In genomic region chr4:185134176-185134869, GRCh38 we compare ENCODE assay signal across 8 cellular contexts. TPM values are rescaled to one million over a fixed set of nuclear protein-coding genes. Genes with fewer than 3 reads are reported as not detected.
DNase-seq lines count a peak whose midpoint lies in the region; ATAC-seq and TF ChIP-seq lines count a peak whose summit lies in the region.

No MANE protein-coding gene starts in this region.

- H3K27ac ChIP-seq in CD4-positive, CD25-positive, alpha-beta regulatory T cell (ENCODE audit: insufficient read depth, low read length, poor library complexity, severe bottlenecking) = no peak overlapping the region
- no peak overlapping the region for H3K27ac ChIP-seq in effector memory CD4-positive, alpha-beta T cell (ENCODE audit: insufficient read depth, low read length, poor library complexity, severe bottlenecking)

- DNase-seq in CD4-positive, CD25-positive, alpha-beta regulatory T cell = peak in 2 of 3 donors; percentile 53 to 65
- DNase-seq in HT-29 (ENCODE audit: low spot score) (peak; percentile 57), SIG-M5 (lab: John Stamatoyannopoulos, UW) (peak; percentile 1), epithelial cell of proximal tubule (ENCODE audit: low read depth) (no peak), naive B cell (peak; percentile 40)
- DNase-seq in effector memory CD4-positive, alpha-beta T cell = no peak
- DNase-seq in activated CD4-positive, alpha-beta T cell treated with anti-CD3 and anti-CD28 coated beads for 48 hours = no peak

- H3K4me3 Mint-ChIP-seq in CD4-positive, CD25-positive, alpha-beta regulatory T cell = no peak overlapping the region
- peak overlapping the region in 1 of 8 donors; percentile 1 for H3K4me3 Mint-ChIP-seq in naive B cell

- peaks cover 0 to 1% (median 0%) of the 10 kb centered on the region in 7 donors for H3K9me3 Mint-ChIP-seq in CD4-positive, CD25-positive, alpha-beta regulatory T cell
- H3K9me3 Mint-ChIP-seq in naive B cell = no peaks in the 10 kb centered on the region

- H3K4me1 Mint-ChIP-seq in CD4-positive, CD25-positive, alpha-beta regulatory T cell = peaks cover 0 to 8% (median 6%) of the 10 kb centered on the region in 4 donors
- peaks cover 0 to 5% (median 0%) of the 10 kb centered on the region in 3 donors for H3K4me1 Mint-ChIP-seq in naive B cell

- no peaks in the 10 kb centered on the region for H3K36me3 ChIP-seq in CD4-positive, CD25-positive, alpha-beta regulatory T cell (ENCODE audit: control insufficient read depth, insufficient read depth, low read length)
- no peaks in the 10 kb centered on the region for H3K36me3 ChIP-seq in effector memory CD4-positive, alpha-beta T cell (ENCODE audit: control insufficient read depth, insufficient read depth, low read length)

- no peak overlapping the region for H3K4me3 ChIP-seq in CD4-positive, CD25-positive, alpha-beta regulatory T cell (ENCODE audit: low read depth, low read length)
- no peak overlapping the region for H3K4me3 ChIP-seq in epithelial cell of proximal tubule (ENCODE audit: low read depth, low read length)
- no peak overlapping the region for H3K4me3 ChIP-seq in effector memory CD4-positive, alpha-beta T cell (ENCODE audit: insufficient read depth, low read depth, low read length, poor library complexity, severe bottlenecking)

- peaks cover 10% of the 10 kb centered on the region for H3K27me3 ChIP-seq in CD4-positive, CD25-positive, alpha-beta regulatory T cell (ENCODE audit: control insufficient read depth, insufficient read depth, low read length)
- H3K27me3 ChIP-seq in effector memory CD4-positive, alpha-beta T cell (replicated peaks; ENCODE audit: control insufficient read depth, insufficient read depth, low read length, poor library complexity, severe bottlenecking) = peaks cover 3% of the 10 kb centered on the region

- peaks cover 62% of the 10 kb centered on the region for H3K27me3 Mint-ChIP-seq in CD4-positive, CD25-positive, alpha-beta regulatory T cell
- peaks cover 19 to 37% (median 32%) of the 10 kb centered on the region in 3 donors for H3K27me3 Mint-ChIP-seq in naive B cell

- H3K36me3 Mint-ChIP-seq in CD4-positive, CD25-positive, alpha-beta regulatory T cell = no peaks in the 10 kb centered on the region
- H3K36me3 Mint-ChIP-seq in naive B cell = no peaks in the 10 kb centered on the region

- TF ChIP-seq CTCF in epithelial cell of proximal tubule (conservative IDR thresholded peaks at IDR 0.05; ENCODE audit: low read depth, low read length) = peak; percentile 68

- peak; percentile 52 to 63 for ATAC-seq in CD4-positive, CD25-positive, alpha-beta regulatory T cell (ENCODE audit: low read depth in 2 of 2)
- ATAC-seq in GM18907 (IDR thresholded peaks at IDR 0.05; ENCODE audit: unreplicated experiment) (peak; percentile 71), naive B cell (ENCODE audit: low read depth in 2 of 2) (peak; percentile 74 to 75)

- no peaks in the 10 kb centered on the region for H3K9me3 ChIP-seq in CD4-positive, CD25-positive, alpha-beta regulatory T cell (ENCODE audit: control insufficient read depth in 2 of 2, low read length in 2 of 2)
- H3K9me3 ChIP-seq in effector memory CD4-positive, alpha-beta T cell (ENCODE audit: control insufficient read depth, low read length) = no peaks in the 10 kb centered on the region

- no peaks in the 10 kb centered on the region for H3K4me1 ChIP-seq in CD4-positive, CD25-positive, alpha-beta regulatory T cell (ENCODE audit: control insufficient read depth, insufficient read depth, low read length, poor library complexity, severe bottlenecking)
- no peaks in the 10 kb centered on the region for H3K4me1 ChIP-seq in effector memory CD4-positive, alpha-beta T cell (ENCODE audit: control insufficient read depth, insufficient read depth, low read length, poor library complexity, severe bottlenecking)

- no peak overlapping the region for H3K27ac Mint-ChIP-seq in CD4-positive, CD25-positive, alpha-beta regulatory T cell
- H3K27ac Mint-ChIP-seq in naive B cell = no peak overlapping the region

RNA-seq across cellular contexts. Expression of gene SLC25A4, which starts 8.7 kb away (rescaled TPM):
- 2.5 TPM for total RNA-seq in CD4-positive, CD25-positive, alpha-beta regulatory T cell
- 1 to 10 TPM; 5.5 to 8.8 (median 7.0) TPM for polyA plus RNA-seq in CD4-positive, CD25-positive, alpha-beta regulatory T cell
- total RNA-seq in HT-29 (2014; rRNA removed; shearing (Covaris generic)) = 11.6 and 12.8 TPM in 2 replicates
- total RNA-seq in epithelial cell of proximal tubule = 20.5 and 25.0 TPM in 2 replicates
- 10 to 100 TPM; 10.4 to 24.1 (median 12.4) TPM for polyA plus RNA-seq in naive B cell (ENCODE audit: low read depth in 6 of 6)

Comparison
In these comparisons a context has a peak if more than half of its experiments do, and no peak if none do; other contexts are left out.
1. DNase-seq: peak in CD4-positive, CD25-positive, alpha-beta regulatory T cell (2 of 3), HT-29 (single experiment), SIG-M5 (single experiment) and naive B cell (single experiment); none in epithelial cell of proximal tubule (single experiment), effector memory CD4-positive, alpha-beta T cell (0 of 3) and activated CD4-positive, alpha-beta T cell treated with anti-CD3 and anti-CD28 coated beads for 48 hours (single experiment).
2. Peak in every context shown above with its lines, with median percentiles within 50 percentile points of each other: ATAC-seq.